Comparison of ENCODE assay signal across 35 cellular contexts in the genomic region with DNA sequence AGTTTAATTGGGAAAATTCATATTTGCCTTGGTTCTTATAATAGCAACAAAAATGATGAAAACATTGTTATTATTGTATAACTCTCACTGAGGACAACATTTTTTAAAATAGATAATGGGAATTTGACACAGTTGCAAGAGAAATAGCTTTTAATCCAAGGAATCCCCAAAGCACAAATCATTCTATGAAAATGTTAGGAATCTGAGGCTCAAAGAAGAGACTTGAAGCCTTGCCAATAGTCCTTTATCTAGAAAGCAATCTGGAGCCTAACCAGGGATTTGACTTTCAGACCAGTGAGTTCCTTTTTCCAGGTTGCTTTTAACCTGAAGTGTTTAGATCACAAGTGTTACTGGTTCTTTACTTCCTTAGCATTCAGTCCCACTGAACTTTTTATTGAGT.
DNase-seq lines count a peak whose midpoint lies in the region; ATAC-seq and TF ChIP-seq lines count a peak whose summit lies in the region.
"Had no signal": no experiment of that assay in that cellular context is flagged by ENCODE, and none has a peak within 500 bp of the region (broad histone marks: within the 10 kb centered on the region; RNA-seq: fewer than 3 reads in every experiment).

No MANE protein-coding gene starts in this region.

- TF ChIP-seq POLR2A in thyroid gland (IDR thresholded peaks at IDR 0.05): no peak

- TF ChIP-seq CTCF in AG10803 (conservative IDR thresholded peaks at IDR 0.05; ENCODE audit: low read length) (no peak), cardiac fibroblast (IDR thresholded peaks at IDR 0.05; ENCODE audit: low read depth, low read length) (no peak), thyroid gland (IDR thresholded peaks at IDR 0.05) (no peak)

- H3K36me3 ChIP-seq in thyroid gland: no peaks in the 10 kb centered on the region
- H3K36me3 ChIP-seq: esophagus squamous epithelium, left lung, right atrium auricular region, suprapubic skin had no signal

- peak; percentile 63 for DNase-seq in AG10803 (ENCODE audit: low read depth)
- peak; percentile 63 for DNase-seq in NCI-H226
- DNase-seq in cardiac fibroblast (ENCODE audit: low read depth in 2 of 2): peak; percentile 27 to 30
- peak; percentile 55 for DNase-seq in iris pigment epithelial cell (ENCODE audit: low read depth)
- DNase-seq in pons (ENCODE audit: low spot score): no peak
- DNase-seq in thyroid gland: no peak
- DNase-seq in left lobe of liver (ENCODE audit: low spot score): no peak
- DNase-seq: activated CD4-positive, alpha-beta T cell treated with anti-CD3 and anti-CD28 coated beads for 48 hours; activated effector memory CD4-positive, alpha-beta T cell treated with Interleukin-2 at 50 U/mL for 16 hours; AML-193; anterior cingulate cortex; CD4-positive, CD25-positive, alpha-beta regulatory T cell; DND-41; esophagus squamous epithelium; H9; hypothalamus; Kasumi-1; left lung; mesendoderm; MV-4-11; NCI-H1436; NCI-H2081; NCI-H2227 treated with DMSO at 0.1 percent for 48 hours; NCI-H526 treated with DMSO at 0.1 percent for 48 hours; PC-9; posterior cingulate gyrus; Right ventricle myocardium superior; stimulated activated naive CD4-positive, alpha-beta T cell had no signal

- intact Hi-C loops in thyroid gland (cut with DNase I): no loop called here

- H3K27me3 ChIP-seq in thyroid gland: no peaks in the 10 kb centered on the region
- H3K27me3 ChIP-seq: esophagus squamous epithelium, left lung, right atrium auricular region, suprapubic skin had no signal

- no peaks in the 10 kb centered on the region for H3K4me1 ChIP-seq in thyroid gland
- H3K4me1 ChIP-seq: esophagus squamous epithelium, suprapubic skin had no signal

- no peak for ATAC-seq in HG02970 (IDR thresholded peaks at IDR 0.05; ENCODE audit: low FRiP score, unreplicated experiment)
- no peak for ATAC-seq in left lobe of liver
- ATAC-seq: activated naive CD4-positive, alpha-beta T cell treated with anti-CD3 and anti-CD28 coated beads, Interleukin-2, amount 50 U/mL, for 72 hours; HepG2; left lung had no signal

- H3K4me3 ChIP-seq in AG10803 (ENCODE audit: low read length): no peak overlapping the region
- H3K4me3 ChIP-seq in cardiac fibroblast (replicated peaks in 1 of 2; ENCODE audit: low read depth in 2 of 2, low read length in 2 of 2): no peak overlapping the region
- no peak overlapping the region for H3K4me3 ChIP-seq in thyroid gland (replicated peaks in 1 of 3)
- H3K4me3 ChIP-seq: esophagus squamous epithelium, left lung, PC-9, right atrium auricular region, smooth muscle cell, suprapubic skin had no signal

- no peaks in the 10 kb centered on the region for H3K9me3 ChIP-seq in thyroid gland
- H3K9me3 ChIP-seq: esophagus squamous epithelium, left lung, suprapubic skin had no signal

- no peak overlapping the region for H3K27ac ChIP-seq in thyroid gland
- H3K27ac ChIP-seq: esophagus squamous epithelium, left lung, PC-9, right atrium auricular region, suprapubic skin, VCaP had no signal

Comparison
In these comparisons a context has a peak if more than half of its experiments do, and no peak if none do; other contexts are left out.
1. DNase-seq: peak in AG10803 (single experiment), NCI-H226 (single experiment), cardiac fibroblast (2 of 2) and iris pigment epithelial cell (single experiment); none in pons (single experiment), thyroid gland (0 of 2) and left lobe of liver (single experiment).